8 cellular contexts compared by ENCODE assay signal in genomic region chr10:43419997-43420368, GRCh38. TPM values are rescaled to one million over a fixed set of nuclear protein-coding genes. Genes with fewer than 3 reads are reported as not detected.
DNase-seq lines count a peak whose midpoint lies in the region; ATAC-seq and TF ChIP-seq lines count a peak whose summit lies in the region.

No MANE protein-coding gene starts in this region.

- H2AFZ ChIP-seq in MM.1S (ENCODE audit: low read length) (peak overlapping the region; percentile 90), neural progenitor cell (replicated peaks) (peak overlapping the region; percentile 93)

- no peaks in the 10 kb centered on the region for H3K27me3 ChIP-seq in CD4-positive, alpha-beta memory T cell (ENCODE audit: insufficient read depth, low read length)
- no peaks in the 10 kb centered on the region for H3K27me3 ChIP-seq in MM.1S (replicated peaks; ENCODE audit: insufficient read depth, low read length)
- peaks cover 8% of the 10 kb centered on the region for H3K27me3 ChIP-seq in neural progenitor cell

- peaks cover 36% of the 10 kb centered on the region for H3K4me1 ChIP-seq in CD4-positive, alpha-beta memory T cell (ENCODE audit: insufficient read depth, low read length)
- peaks cover 16% of the 10 kb centered on the region for H3K4me1 ChIP-seq in MM.1S (ENCODE audit: low read length)
- no peaks in the 10 kb centered on the region for H3K4me1 ChIP-seq in neural progenitor cell

- peaks cover 22% of the 10 kb centered on the region for H3F3A ChIP-seq in MM.1S (ENCODE audit: insufficient read depth, low read length)
- H3F3A ChIP-seq in neural progenitor cell (ENCODE audit: low read depth): peaks cover 23% of the 10 kb centered on the region

- no peaks in the 10 kb centered on the region for H3K27me3 Mint-ChIP-seq in CD4-positive, alpha-beta memory T cell
- no peaks in the 10 kb centered on the region for H3K27me3 Mint-ChIP-seq in effector memory CD8-positive, alpha-beta T cell
- H3K27me3 Mint-ChIP-seq in neural progenitor cell (ENCODE audit: insufficient read depth, low read depth): peaks cover 11% of the 10 kb centered on the region

- intact Hi-C loops in CD4-positive, alpha-beta memory T cell (cut with micrococcal nuclease): loop anchor here (1.0 kb wide), 3 partner anchors 11 to 24 kb away; partner anchors contain the start of gene HNRNPF

- peak overlapping the region; percentile 89 to 97 (median 96) for H3K27ac Mint-ChIP-seq in CD4-positive, alpha-beta memory T cell
- H3K27ac Mint-ChIP-seq in effector memory CD8-positive, alpha-beta T cell: peak overlapping the region; percentile 98
- H3K27ac Mint-ChIP-seq in neural progenitor cell: no peak overlapping the region

- TF ChIP-seq CTCF in MM.1S (IDR thresholded peaks at IDR 0.05; ENCODE audit: low read length) (no peak), neural progenitor cell (IDR thresholded peaks at IDR 0.05) (no peak)

- peak overlapping the region in 1 of 2 donors; percentile 88 for H3K4me3 ChIP-seq in CD4-positive, alpha-beta memory T cell (ENCODE audit: low read length in 2 of 2)
- H3K4me3 ChIP-seq in MM.1S (ENCODE audit: low read length): peak overlapping the region; percentile 56
- peak overlapping the region; percentile 33 for H3K4me3 ChIP-seq in neural progenitor cell

- H3K4me3 Mint-ChIP-seq in CD4-positive, alpha-beta memory T cell: peak overlapping the region; percentile 67 to 93 (median 85)
- peak overlapping the region; percentile 87 to 98 for H3K4me3 Mint-ChIP-seq in effector memory CD8-positive, alpha-beta T cell
- H3K4me3 Mint-ChIP-seq in neural progenitor cell: no peak overlapping the region

- H3K79me2 ChIP-seq in MM.1S (ENCODE audit: low read length) (no peaks in the 10 kb centered on the region), neural progenitor cell (ENCODE audit: low read depth) (no peaks in the 10 kb centered on the region)

- peaks cover 0 to 1% of the 10 kb centered on the region in 2 donors for H3K36me3 Mint-ChIP-seq in CD4-positive, alpha-beta memory T cell
- H3K36me3 Mint-ChIP-seq in effector memory CD8-positive, alpha-beta T cell (ENCODE audit: insufficient read depth): peaks cover 45% of the 10 kb centered on the region
- no peaks in the 10 kb centered on the region for H3K36me3 Mint-ChIP-seq in neural progenitor cell

- peak overlapping the region; percentile 82 for H3K27ac ChIP-seq in CD4-positive, alpha-beta memory T cell (ENCODE audit: low read depth, low read length)
- H3K27ac ChIP-seq in MM.1S (ENCODE audit: low read length): peak overlapping the region; percentile 98
- H3K27ac ChIP-seq in neural progenitor cell: no peak overlapping the region

- H3K4me2 ChIP-seq in MM.1S (ENCODE audit: low read depth, low read length) (peak overlapping the region; percentile 75; the same call in 1 of the 2 replicates), neural progenitor cell (peak overlapping the region; percentile 59)

- no peaks in the 10 kb centered on the region for H3K9me3 Mint-ChIP-seq in CD4-positive, alpha-beta memory T cell
- no peaks in the 10 kb centered on the region for H3K9me3 Mint-ChIP-seq in effector memory CD8-positive, alpha-beta T cell
- peaks cover 27% of the 10 kb centered on the region for H3K9me3 Mint-ChIP-seq in neural progenitor cell

- H4K20me1 ChIP-seq in MM.1S (ENCODE audit: insufficient read depth, low read length) (no peaks in the 10 kb centered on the region), neural progenitor cell (ENCODE audit: low read depth) (no peaks in the 10 kb centered on the region)

- H3K9me2 ChIP-seq in MM.1S (replicated peaks; ENCODE audit: insufficient read depth, low read length): no peaks in the 10 kb centered on the region

- no peak for DNase-seq in CD4-positive, alpha-beta memory T cell
- DNase-seq in MM.1S (no peak), neural progenitor cell (ENCODE audit: low spot score) (no peak), NCI-H774 (lab: John Stamatoyannopoulos, UW) (no peak), NOMO-1 (lab: John Stamatoyannopoulos, UW; ENCODE audit: unreplicated experiment in 2 of 2) (no peak), SW480 (ENCODE audit: low spot score) (no peak), DMS114 treated with DMSO at 0.1 percent for 48 hours (lab: John Stamatoyannopoulos, UW; ENCODE audit: unreplicated experiment) (no peak)
- DNase-seq in effector memory CD8-positive, alpha-beta T cell: no peak

- CTCF ChIA-PET in CD4-positive, alpha-beta memory T cell (lab: Charles Lee; ENCODE audit: partially characterized antibody): interaction anchor here (0.8 to 2.7 kb wide), 6 partner anchors 10 to 32 kb away, joined by 3 to 18 read pairs (median 6); partner anchors contain the start of gene HNRNPF

- ATAC-seq in effector memory CD8-positive, alpha-beta T cell (replicated peaks): no peak

- POLR2A ChIA-PET in CD4-positive, alpha-beta memory T cell (lab: Charles Lee; ENCODE audit: partially characterized antibody): interaction anchor here (1.1 to 4.9 kb wide), 12 partner anchors 11 to 157 kb away, joined by 3 to 106 read pairs (median 12); partner anchors contain the start of genes HNRNPF, ZNF239 and ZNF487

- H3K9ac ChIP-seq in MM.1S (ENCODE audit: low read length): peak overlapping the region; percentile 92
- no peak overlapping the region for H3K9ac ChIP-seq in neural progenitor cell

- H3K36me3 ChIP-seq in CD4-positive, alpha-beta memory T cell (ENCODE audit: insufficient read depth, low read length): no peaks in the 10 kb centered on the region
- no peaks in the 10 kb centered on the region for H3K36me3 ChIP-seq in MM.1S (replicated peaks; ENCODE audit: insufficient read depth, low read length)
- H3K36me3 ChIP-seq in neural progenitor cell: no peaks in the 10 kb centered on the region

- H3K9me3 ChIP-seq in CD4-positive, alpha-beta memory T cell (ENCODE audit: control insufficient read depth in 1 of 2, low read length in 2 of 2): no peaks in the 10 kb centered on the region
- H3K9me3 ChIP-seq in MM.1S (replicated peaks; ENCODE audit: insufficient read depth, low read length) (no peaks in the 10 kb centered on the region), neural progenitor cell (ENCODE audit: low read depth) (no peaks in the 10 kb centered on the region)

- H3K4me1 Mint-ChIP-seq in CD4-positive, alpha-beta memory T cell: peaks cover 17 to 48% (median 31%) of the 10 kb centered on the region in 4 donors
- peaks cover 28 to 39% of the 10 kb centered on the region in 2 donors for H3K4me1 Mint-ChIP-seq in effector memory CD8-positive, alpha-beta T cell (ENCODE audit: low read depth in 2 of 2)
- H3K4me1 Mint-ChIP-seq in neural progenitor cell: no peaks in the 10 kb centered on the region

RNA-seq across cellular contexts. Expression of gene HNRNPF, which starts 11.0 kb away (rescaled TPM):
- 100 to 1,000 TPM; 204 to 206 TPM for total RNA-seq in CD4-positive, alpha-beta memory T cell
- polyA plus RNA-seq in CD4-positive, alpha-beta memory T cell: 100 to 1,000 TPM; 242 to 296 TPM
- total RNA-seq in neural progenitor cell (ENCODE audit: low replicate concordance): 175 and 180 TPM in 2 replicates

RNA-seq across cellular contexts. Expression of gene ZNF487, which starts 16.9 kb away (rescaled TPM):
- 1 to 10 TPM; 3.1 to 5.6 TPM for total RNA-seq in CD4-positive, alpha-beta memory T cell
- 1 to 10 TPM; 4.8 to 7.7 TPM for polyA plus RNA-seq in CD4-positive, alpha-beta memory T cell
- total RNA-seq in neural progenitor cell (ENCODE audit: low replicate concordance): 2.0 and 3.5 TPM in 2 replicates

RNA-seq across cellular contexts. Expression of gene FXYD4, which starts 48.5 kb away (rescaled TPM):
- total RNA-seq in CD4-positive, alpha-beta memory T cell: not detected
- polyA plus RNA-seq in CD4-positive, alpha-beta memory T cell: not detected
- total RNA-seq in neural progenitor cell (ENCODE audit: low replicate concordance): not detected in 2 replicates
